17 cellular contexts compared by ENCODE assay signal in genomic region chr5:38601133-38601842, GRCh38. TPM values are rescaled to one million over a fixed set of nuclear protein-coding genes. Genes with fewer than 3 reads are reported as not detected.
A peak's percentile ranks its signal among the peaks of the same experiment; 100 is the strongest.
DNase-seq lines count a peak whose midpoint lies in the region; ATAC-seq lines count a peak whose summit lies in the region.
"Had no signal": no experiment of that assay in that cellular context is flagged by ENCODE, and none has a peak within 500 bp of the region (broad histone marks: within the 10 kb centered on the region; RNA-seq: fewer than 3 reads in every experiment).

No MANE protein-coding gene starts in this region.

- H2BK120ac ChIP-seq in mesendoderm (ENCODE audit: low read depth, low read length): peak overlapping the region; percentile 99

- H3K9ac ChIP-seq in mesendoderm (ENCODE audit: low read length): no peak overlapping the region

- H3K9me3 Mint-ChIP-seq in activated naive CD8-positive, alpha-beta T cell treated with anti-CD3 and anti-CD28 coated beads, Interleukin-2, amount 50 U/mL, for 24 hours: no peaks in the 10 kb centered on the region
- H3K9me3 Mint-ChIP-seq: activated B cell treated with CpG ODN at 0.5 μM for 24 hours; natural killer cell treated with Interleukin-12 subunit alpha and Interleukin-12 subunit beta and Interleukin-15 and Interleukin-18, amount 100 ng/mL, for 72 hours had no signal

- H3K27me3 ChIP-seq in mesendoderm (ENCODE audit: insufficient read depth, low read length, poor library complexity): no peaks in the 10 kb centered on the region
- no peaks in the 10 kb centered on the region for H3K27me3 ChIP-seq in aorta (ENCODE audit: control insufficient read depth in 1 of 2, insufficient read depth in 2 of 2, low read length in 1 of 2)
- H3K27me3 ChIP-seq: cardiac muscle cell had no signal

- no peak overlapping the region for H4K5ac ChIP-seq in mesendoderm (ENCODE audit: low read length)

- H3K27ac Mint-ChIP-seq in activated naive CD8-positive, alpha-beta T cell treated with anti-CD3 and anti-CD28 coated beads, Interleukin-2, amount 50 U/mL, for 24 hours: no peak overlapping the region
- H3K27ac Mint-ChIP-seq: activated B cell treated with CpG ODN at 0.5 μM for 24 hours; natural killer cell treated with Interleukin-12 subunit alpha and Interleukin-12 subunit beta and Interleukin-15 and Interleukin-18, amount 100 ng/mL, for 72 hours had no signal

- no CpG with 5 or more reads among the region's 5 CpGs for WGBS in mesendoderm (ENCODE audit: extremely low coverage, insufficient coverage, low lambda C conversion rate)
- 46 to 47% methylated on average over 5 of the region's 5 CpGs for WGBS in aorta, 2 donors

- H3K4me3 Mint-ChIP-seq in activated naive CD8-positive, alpha-beta T cell treated with anti-CD3 and anti-CD28 coated beads, Interleukin-2, amount 50 U/mL, for 24 hours: no peak overlapping the region
- H3K4me3 Mint-ChIP-seq: activated B cell treated with CpG ODN at 0.5 μM for 24 hours; CD8-positive, alpha-beta memory T cell; natural killer cell treated with Interleukin-12 subunit alpha and Interleukin-12 subunit beta and Interleukin-15 and Interleukin-18, amount 100 ng/mL, for 72 hours had no signal

- H3K79me1 ChIP-seq in mesendoderm (ENCODE audit: low read length): no peaks in the 10 kb centered on the region

- ATAC-seq in Right ventricle myocardium inferior (peak; percentile 84), aorta (ENCODE audit: low FRiP score) (peak; percentile 74)
- ATAC-seq in activated naive CD8-positive, alpha-beta T cell treated with anti-CD3 and anti-CD28 coated beads, Interleukin-2, amount 50 U/mL, for 24 hours: no peak
- ATAC-seq: natural killer cell treated with Interleukin-12 subunit alpha and Interleukin-12 subunit beta and Interleukin-15 and Interleukin-18, amount 100 ng/mL, for 72 hours had no signal

- peak overlapping the region; percentile 95 for H2BK5ac ChIP-seq in mesendoderm (ENCODE audit: low read length)

- no peak overlapping the region for H2BK15ac ChIP-seq in mesendoderm (replicated peaks; ENCODE audit: low read depth)

- peak overlapping the region; percentile 75 for H3K56ac ChIP-seq in mesendoderm (ENCODE audit: low read length)

- H3K36me3 ChIP-seq in mesendoderm (ENCODE audit: control insufficient read depth, insufficient read depth, low read length) (no peaks in the 10 kb centered on the region), aorta (ENCODE audit: control insufficient read depth in 1 of 2, insufficient read depth in 2 of 2, low read length in 1 of 2) (no peaks in the 10 kb centered on the region)
- H3K36me3 ChIP-seq: cardiac muscle cell had no signal

- no peak overlapping the region for H4K8ac ChIP-seq in mesendoderm (ENCODE audit: low read depth, low read length)

- H3K27ac ChIP-seq in mesendoderm (ENCODE audit: low read depth, low read length) (no peak overlapping the region), aorta (ENCODE audit: low read depth in 1 of 2, low read length in 2 of 2) (peak overlapping the region in 1 of 2 donors; percentile 42)
- H3K27ac ChIP-seq: cardiac muscle cell had no signal

- no peaks in the 10 kb centered on the region for H3K79me2 ChIP-seq in mesendoderm (ENCODE audit: control insufficient read depth, insufficient read depth, low read length)

- H3K9me3 ChIP-seq in aorta (ENCODE audit: control insufficient read depth, low read length): no peaks in the 10 kb centered on the region

- H3K4me1 ChIP-seq in mesendoderm (ENCODE audit: control insufficient read depth, low read depth, low read length): peaks cover 42% of the 10 kb centered on the region
- H3K4me1 ChIP-seq in aorta (ENCODE audit: control insufficient read depth in 1 of 2, insufficient read depth in 2 of 2, low read length in 2 of 2): peaks cover 0 to 4% of the 10 kb centered on the region in 2 donors

- H3K23ac ChIP-seq in mesendoderm (ENCODE audit: low read length): no peak overlapping the region

- H3K27me3 Mint-ChIP-seq in activated naive CD8-positive, alpha-beta T cell treated with anti-CD3 and anti-CD28 coated beads, Interleukin-2, amount 50 U/mL, for 24 hours: peaks cover 9% of the 10 kb centered on the region

- H3K36me3 Mint-ChIP-seq in activated naive CD8-positive, alpha-beta T cell treated with anti-CD3 and anti-CD28 coated beads, Interleukin-2, amount 50 U/mL, for 24 hours (ENCODE audit: low read depth): no peaks in the 10 kb centered on the region
- H3K36me3 Mint-ChIP-seq: CD8-positive, alpha-beta memory T cell; natural killer cell treated with Interleukin-12 subunit alpha and Interleukin-12 subunit beta and Interleukin-15 and Interleukin-18, amount 100 ng/mL, for 72 hours had no signal

- H3K4ac ChIP-seq in mesendoderm (ENCODE audit: low read depth, low read length): peak overlapping the region; percentile 63

- H3K4me3 ChIP-seq in mesendoderm (ENCODE audit: low read length): no peak overlapping the region
- no peak overlapping the region for H3K4me3 ChIP-seq in aorta (ENCODE audit: low read length in 2 of 2)
- H3K4me3 ChIP-seq: cardiac muscle cell had no signal

- H2AK5ac ChIP-seq in mesendoderm (ENCODE audit: low read length): peak overlapping the region; percentile 93

- H3K4me2 ChIP-seq in mesendoderm (ENCODE audit: low read length): no peak overlapping the region

- DNase-seq in Right ventricle myocardium inferior (ENCODE audit: missing footprints) (no peak), cardiac septum (ENCODE audit: low spot score) (no peak), dermis blood vessel endothelial cell (peak; percentile 69), mesendoderm (no peak), aorta (no peak), NCI-H510A treated with DMSO at 0.1 percent for 48 hours (lab: John Stamatoyannopoulos, UW) (no peak), NCI-H524 treated with DMSO at 0.1 percent for 48 hours (lab: John Stamatoyannopoulos, UW) (no peak)
- DNase-seq in activated naive CD8-positive, alpha-beta T cell treated with anti-CD3 and anti-CD28 coated beads, Interleukin-2, amount 50 U/mL, for 24 hours: no peak
- DNase-seq: activated B cell treated with CpG ODN at 0.5 μM for 24 hours; activated naive CD4-positive, alpha-beta T cell treated with Interleukin-2 at 50 U/mL for 16 hours; CD8-positive, alpha-beta memory T cell; GF-D8; head of caudate nucleus; NCI-H1417; stimulated activated CD4-positive, alpha-beta T cell treated with anti-CD3 and anti-CD28 coated beads, Interleukin-2, amount 100 ng/mL, for 48 hours had no signal

- intact Hi-C loops in Right ventricle myocardium inferior (cut with DNase I): no loop called here
- intact Hi-C loops in cardiac septum (cut with DNase I): loop anchor here (2.0 kb wide), 1 partner anchor 44 kb away; the partner anchor contains the start of gene LIFR
- intact Hi-C loops in aorta (cut with DNase I): no loop called here

- peak overlapping the region; percentile 98 for H3K18ac ChIP-seq in mesendoderm (ENCODE audit: low read length)

- H3K4me1 Mint-ChIP-seq in activated naive CD8-positive, alpha-beta T cell treated with anti-CD3 and anti-CD28 coated beads, Interleukin-2, amount 50 U/mL, for 24 hours: no peaks in the 10 kb centered on the region
- H3K4me1 Mint-ChIP-seq: activated B cell treated with CpG ODN at 0.5 μM for 24 hours; CD8-positive, alpha-beta memory T cell had no signal

RNA-seq across cellular contexts. Expression of gene LIFR, which starts 44.8 kb away (rescaled TPM):
- total RNA-seq in Right ventricle myocardium inferior (56.1 TPM), cardiac septum (30.9 TPM), dermis blood vessel endothelial cell (101 and 119 TPM in 2 replicates), aorta (10 to 100 TPM; 67.6 to 69.6 TPM)
- polyA plus RNA-seq in mesendoderm (2013, experiment 1 of 2): 5.4 TPM
- 5.0 TPM for polyA plus RNA-seq in mesendoderm (2013, experiment 2 of 2)
- 10 to 100 TPM in 1 of 2 donors, 1 to 10 TPM in 1; 2.4 to 11.8 TPM for polyA plus RNA-seq in aorta
- total RNA-seq: activated B cell treated with CpG ODN at 0.5 μM for 24 hours; CD8-positive, alpha-beta memory T cell; natural killer cell treated with Interleukin-12 subunit alpha and Interleukin-12 subunit beta and Interleukin-15 and Interleukin-18, amount 100 ng/mL, for 72 hours had no signal
- polyA plus RNA-seq: CD8-positive, alpha-beta memory T cell had no signal
